ENCODE assay signal across 26 cellular contexts in the genomic region with DNA sequence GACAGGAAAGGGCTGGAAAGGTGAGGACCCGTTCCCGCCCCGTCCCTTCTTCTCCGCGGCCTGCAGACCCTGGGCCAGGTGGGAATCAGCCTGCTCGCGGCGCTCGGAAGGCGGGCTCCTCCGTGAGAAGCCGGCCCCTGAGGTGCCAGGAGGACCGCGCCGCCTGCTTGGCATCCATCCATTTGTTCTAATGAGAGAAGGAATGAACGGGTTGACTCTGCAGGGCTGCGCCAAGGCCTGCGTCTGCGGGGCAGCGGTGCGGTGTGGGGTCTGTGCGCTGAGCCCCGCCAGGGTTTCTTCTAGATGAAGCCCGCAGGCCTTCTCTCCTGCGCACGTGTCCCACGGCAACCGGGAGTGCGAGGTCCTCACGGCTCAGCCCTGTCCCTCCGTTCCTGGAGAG. TPM values are rescaled to one million over a fixed set of nuclear protein-coding genes. Genes with fewer than 3 reads are reported as not detected.
A peak's percentile ranks its signal among the peaks of the same experiment; 100 is the strongest.
DNase-seq lines count a peak whose midpoint lies in the region; ATAC-seq, FAIRE-seq and TF ChIP-seq lines count a peak whose summit lies in the region.
"Had no signal": no experiment of that assay in that cellular context is flagged by ENCODE, and none has a peak within 500 bp of the region (broad histone marks: within the 10 kb centered on the region; RNA-seq: fewer than 3 reads in every experiment).

No MANE protein-coding gene starts in this region.

- H3K79me2 ChIP-seq in neural progenitor cell (ENCODE audit: low read depth) = no peaks in the 10 kb centered on the region

- peak in 1 of 2 donors; percentile 20 for ATAC-seq in natural killer cell treated with Interleukin-12 subunit alpha and Interleukin-12 subunit beta and Interleukin-15 and Interleukin-18, amount 100 ng/mL, for 72 hours
- ATAC-seq in natural killer cell = no peak
- no peak for ATAC-seq in HG02970 (IDR thresholded peaks at IDR 0.05; ENCODE audit: low FRiP score, unreplicated experiment)
- ATAC-seq: PC-3 had no signal

- in situ Hi-C loops in GM13976 (cut with MboI; ENCODE audit: low sequenced_read_pairs, unreplicated experiment) = no loop called here

- FAIRE-seq in kidney (lab: Jason Lieb, UNC) = no peak
- FAIRE-seq: A204.1, HTR-8/SVneo had no signal

- H3K27ac ChIP-seq in kidney (ENCODE audit: low read depth in 2 of 2, low read length in 2 of 2) (no peak overlapping the region), neural progenitor cell (no peak overlapping the region)
- H3K27ac ChIP-seq: HL-60 had no signal

- H3F3A ChIP-seq in neural progenitor cell (ENCODE audit: low read depth) = peaks cover 14% of the 10 kb centered on the region

- no peak for TF ChIP-seq CTCF in natural killer cell (IDR thresholded peaks at IDR 0.05)
- TF ChIP-seq CTCF in kidney (IDR thresholded peaks at IDR 0.05; ENCODE audit: borderline replicate concordance, extremely low read depth, insufficient read depth) = no peak
- no peak for TF ChIP-seq CTCF in neural progenitor cell (IDR thresholded peaks at IDR 0.05)
- no peak for TF ChIP-seq CTCF in GM13976 (IDR thresholded peaks at IDR 0.05; ENCODE audit: borderline replicate concordance, control extremely low read depth, extremely low read depth, insufficient read depth, missing control alignments)

- no peaks in the 10 kb centered on the region for H4K20me1 ChIP-seq in neural progenitor cell (ENCODE audit: low read depth)

- H3K4me3 ChIP-seq in kidney (ENCODE audit: low read length in 2 of 2) (no peak overlapping the region), neural progenitor cell (no peak overlapping the region)

- H3K4me2 ChIP-seq in neural progenitor cell = no peak overlapping the region

- H3K4me3 Mint-ChIP-seq in natural killer cell treated with Interleukin-12 subunit alpha and Interleukin-12 subunit beta and Interleukin-15 and Interleukin-18, amount 100 ng/mL, for 72 hours = no peak overlapping the region
- H3K4me3 Mint-ChIP-seq in natural killer cell (no peak overlapping the region), neural progenitor cell (no peak overlapping the region)
- H3K4me3 Mint-ChIP-seq: CD4-positive, CD25-positive, alpha-beta regulatory T cell; IgD-negative memory B cell had no signal

- peaks cover 0 to 5% of the 10 kb centered on the region in 2 donors for H3K27me3 Mint-ChIP-seq in natural killer cell treated with Interleukin-12 subunit alpha and Interleukin-12 subunit beta and Interleukin-15 and Interleukin-18, amount 100 ng/mL, for 72 hours
- H3K27me3 Mint-ChIP-seq in natural killer cell (ENCODE audit: low read depth in 2 of 2) = peaks cover 13 to 15% of the 10 kb centered on the region in 2 donors
- H3K27me3 Mint-ChIP-seq in neural progenitor cell (ENCODE audit: insufficient read depth, low read depth) = no peaks in the 10 kb centered on the region

- H3K27me3 ChIP-seq in neural progenitor cell = no peaks in the 10 kb centered on the region
- H3K27me3 ChIP-seq: BE2C had no signal

- no peak overlapping the region for H2AFZ ChIP-seq in neural progenitor cell (replicated peaks)

- H3K36me3 Mint-ChIP-seq in natural killer cell treated with Interleukin-12 subunit alpha and Interleukin-12 subunit beta and Interleukin-15 and Interleukin-18, amount 100 ng/mL, for 72 hours = no peaks in the 10 kb centered on the region
- H3K36me3 Mint-ChIP-seq in natural killer cell = peaks cover 2% of the 10 kb centered on the region
- peaks cover 1% of the 10 kb centered on the region for H3K36me3 Mint-ChIP-seq in neural progenitor cell
- H3K36me3 Mint-ChIP-seq: CD4-positive, CD25-positive, alpha-beta regulatory T cell had no signal

- H3K36me3 ChIP-seq in kidney (ENCODE audit: control insufficient read depth in 1 of 2, insufficient read depth in 2 of 2, low read length in 2 of 2) (no peaks in the 10 kb centered on the region), neural progenitor cell (no peaks in the 10 kb centered on the region)
- H3K36me3 ChIP-seq: BE2C had no signal

- H3K9me3 ChIP-seq in kidney (ENCODE audit: control insufficient read depth in 1 of 2, low read length in 2 of 2) (no peaks in the 10 kb centered on the region), neural progenitor cell (ENCODE audit: low read depth) (no peaks in the 10 kb centered on the region)
- H3K9me3 ChIP-seq: BE2C had no signal

- peaks cover 0 to 2% of the 10 kb centered on the region in 2 donors for H3K4me1 Mint-ChIP-seq in natural killer cell treated with Interleukin-12 subunit alpha and Interleukin-12 subunit beta and Interleukin-15 and Interleukin-18, amount 100 ng/mL, for 72 hours (ENCODE audit: low read depth in 2 of 2)
- H3K4me1 Mint-ChIP-seq in natural killer cell (peaks cover 2 to 6% of the 10 kb centered on the region in 2 donors), neural progenitor cell (peaks cover 21% of the 10 kb centered on the region)
- H3K4me1 Mint-ChIP-seq: CD4-positive, CD25-positive, alpha-beta regulatory T cell; IgD-negative memory B cell had no signal

- H3K9ac ChIP-seq in kidney (ENCODE audit: low read length in 2 of 2) = no peak overlapping the region
- H3K9ac ChIP-seq in neural progenitor cell = no peak overlapping the region

- intact Hi-C loops in natural killer cell (cut with micrococcal nuclease) (no loop called here), kidney (cut with DNase I) (no loop called here)

- DNase-seq in natural killer cell treated with Interleukin-12 subunit alpha and Interleukin-12 subunit beta and Interleukin-15 and Interleukin-18, amount 100 ng/mL, for 72 hours (ENCODE audit: low spot score) = peak; percentile 54
- DNase-seq in natural killer cell = no peak
- DNase-seq in kidney = peak; percentile 73
- DNase-seq in neural progenitor cell (ENCODE audit: low spot score) = no peak
- DNase-seq in GM13976 (ENCODE audit: low spot score) = no peak
- no peak for DNase-seq in iPS-NIHi11 (ENCODE audit: low spot score)
- no peak for DNase-seq in HCEC 1CT
- DNase-seq: BE2C; CD4-positive, CD25-positive, alpha-beta regulatory T cell; COR-L47; GDM1; GOT3; MM.1S; NCI-H1092 treated with DMSO at 0.1 percent for 48 hours; NCI-H146; NCI-H2029 treated with DMSO at 0.1 percent for 48 hours; NCI-H2171; NCI-H526; PC-3; RPMI8226; SIG-M5 had no signal

- no peak overlapping the region for H3K27ac Mint-ChIP-seq in natural killer cell treated with Interleukin-12 subunit alpha and Interleukin-12 subunit beta and Interleukin-15 and Interleukin-18, amount 100 ng/mL, for 72 hours
- no peak overlapping the region for H3K27ac Mint-ChIP-seq in natural killer cell
- peak overlapping the region; percentile 66 for H3K27ac Mint-ChIP-seq in neural progenitor cell
- H3K27ac Mint-ChIP-seq: CD4-positive, CD25-positive, alpha-beta regulatory T cell; IgD-negative memory B cell had no signal

- peaks cover 4% of the 10 kb centered on the region for H3K9me3 Mint-ChIP-seq in natural killer cell treated with Interleukin-12 subunit alpha and Interleukin-12 subunit beta and Interleukin-15 and Interleukin-18, amount 100 ng/mL, for 72 hours
- peaks cover 2 to 3% of the 10 kb centered on the region in 2 donors for H3K9me3 Mint-ChIP-seq in natural killer cell
- H3K9me3 Mint-ChIP-seq in neural progenitor cell = peaks cover 23% of the 10 kb centered on the region

- H3K4me1 ChIP-seq in kidney (ENCODE audit: control insufficient read depth in 1 of 2, insufficient read depth in 1 of 2, low read depth in 1 of 2, low read length in 2 of 2) (peaks cover 14 to 16% of the 10 kb centered on the region in 2 donors), neural progenitor cell (peaks cover 11% of the 10 kb centered on the region)
- H3K4me1 ChIP-seq: BE2C had no signal

RNA-seq across cellular contexts. Expression of gene HS6ST1, which starts 27.6 kb away (rescaled TPM):
- total RNA-seq in natural killer cell treated with Interleukin-12 subunit alpha and Interleukin-12 subunit beta and Interleukin-15 and Interleukin-18, amount 100 ng/mL, for 72 hours = 10 to 100 TPM; 17.5 to 25.5 TPM
- 10 to 100 TPM; 18.9 to 35.9 (median 28.8) TPM for total RNA-seq in natural killer cell
- total RNA-seq in kidney = 73.9 TPM
- polyA plus RNA-seq in kidney (ENCODE audit: insufficient read depth, low read depth, low replicate concordance) = 49.6 TPM
- total RNA-seq in neural progenitor cell (ENCODE audit: low replicate concordance) = 31.1 and 71.0 TPM in 2 replicates

Comparison
In these comparisons a context has a peak if more than half of its experiments do, and no peak if none do; other contexts are left out.
1. DNase-seq: peak in natural killer cell treated with Interleukin-12 subunit alpha and Interleukin-12 subunit beta and Interleukin-15 and Interleukin-18, amount 100 ng/mL, for 72 hours (single experiment) and kidney (single experiment); none in natural killer cell (single experiment), neural progenitor cell (single experiment), GM13976 (single experiment), iPS-NIHi11 (single experiment) and HCEC 1CT (single experiment).